Comparison of ENCODE assay signal across 15 cellular contexts in genomic region chr17:75411328-75412067, GRCh38. TPM values are rescaled to one million over a fixed set of nuclear protein-coding genes. Genes with fewer than 3 reads are reported as not detected.
DNase-seq lines count a peak whose midpoint lies in the region; ATAC-seq and TF ChIP-seq lines count a peak whose summit lies in the region.
"Had no signal": no experiment of that assay in that cellular context is flagged by ENCODE, and none has a peak within 500 bp of the region (broad histone marks: within the 10 kb centered on the region; RNA-seq: fewer than 3 reads in every experiment).

No MANE protein-coding gene starts in this region.

- 0 out of 2 replicates have a peak overlapping the region, but pooled peaks have one; percentile 89 for H2AFZ ChIP-seq in Karpas-422 (ENCODE audit: low read length)
- H2AFZ ChIP-seq: GM23338 had no signal

- no peak overlapping the region for H3K4me3 Mint-ChIP-seq in activated CD8-positive, alpha-beta T cell treated with anti-CD3 and anti-CD28 coated beads, Interleukin-2, amount 10 ng/mL, durations not matched to agents 7 days and 5 days
- peak overlapping the region; percentile 24 for H3K4me3 Mint-ChIP-seq in natural killer cell treated with Interleukin-12 subunit alpha and Interleukin-12 subunit beta and Interleukin-15 and Interleukin-18, amount 100 ng/mL, for 72 hours
- H3K4me3 Mint-ChIP-seq: nephron progenitor cell had no signal

- H3K27me3 Mint-ChIP-seq in activated CD8-positive, alpha-beta T cell treated with anti-CD3 and anti-CD28 coated beads, Interleukin-2, amount 10 ng/mL, durations not matched to agents 7 days and 5 days (ENCODE audit: low read depth) = peaks cover 2% of the 10 kb centered on the region
- peaks cover 0 to 8% of the 10 kb centered on the region in 2 donors for H3K27me3 Mint-ChIP-seq in natural killer cell treated with Interleukin-12 subunit alpha and Interleukin-12 subunit beta and Interleukin-15 and Interleukin-18, amount 100 ng/mL, for 72 hours

- H3K9me2 ChIP-seq in DOHH2 (replicated peaks; ENCODE audit: control insufficient read depth, low read length) = no peaks in the 10 kb centered on the region
- H3K9me2 ChIP-seq in Karpas-422 (replicated peaks; ENCODE audit: insufficient read depth, low read length) = no peaks in the 10 kb centered on the region

- H4K20me1 ChIP-seq in DOHH2 (ENCODE audit: control insufficient read depth, insufficient read depth, low read depth, low read length) (no peaks in the 10 kb centered on the region), Karpas-422 (ENCODE audit: insufficient read depth, low read depth, low read length) (no peaks in the 10 kb centered on the region)

- TF ChIP-seq CTCF in DOHH2 (IDR thresholded peaks at IDR 0.05; ENCODE audit: low read depth, low read length, poor library complexity, severe bottlenecking) = no peak

- H3K9me3 ChIP-seq in DOHH2 (ENCODE audit: control insufficient read depth, insufficient read depth, low read length) = no peaks in the 10 kb centered on the region
- H3K9me3 ChIP-seq in Karpas-422 (ENCODE audit: low read length) = no peaks in the 10 kb centered on the region
- H3K9me3 ChIP-seq: BE2C, lower lobe of right lung had no signal

- POLR2A ChIA-PET in activated CD8-positive, alpha-beta T cell treated with anti-CD3 and anti-CD28 coated beads, Interleukin-2, amount 10 ng/mL, durations not matched to agents 7 days and 5 days (lab: Charles Lee) = interaction anchor here (0.6 to 1.5 kb wide), 3 partner anchors 122 to 150 kb away, joined by 4 to 9 read pairs (median 5); partner anchors contain the start of genes GGA3, MRPS7 and SLC25A19

- no peaks in the 10 kb centered on the region for H3K79me2 ChIP-seq in DOHH2 (ENCODE audit: control insufficient read depth, low read length)
- H3K79me2 ChIP-seq in Karpas-422 (ENCODE audit: low read length) = no peaks in the 10 kb centered on the region

- H3K4me1 Mint-ChIP-seq in activated CD8-positive, alpha-beta T cell treated with anti-CD3 and anti-CD28 coated beads, Interleukin-2, amount 10 ng/mL, durations not matched to agents 7 days and 5 days (ENCODE audit: low read depth) = peaks cover 42% of the 10 kb centered on the region
- peaks cover 27 to 30% of the 10 kb centered on the region in 2 donors for H3K4me1 Mint-ChIP-seq in natural killer cell treated with Interleukin-12 subunit alpha and Interleukin-12 subunit beta and Interleukin-15 and Interleukin-18, amount 100 ng/mL, for 72 hours (ENCODE audit: low read depth in 2 of 2)

- H3K36me3 ChIP-seq in DOHH2 (ENCODE audit: control insufficient read depth, low read length) (no peaks in the 10 kb centered on the region), Karpas-422 (ENCODE audit: insufficient read depth, low read length) (no peaks in the 10 kb centered on the region)
- H3K36me3 ChIP-seq: BE2C, lower lobe of right lung had no signal

- H3F3A ChIP-seq in DOHH2 (ENCODE audit: control insufficient read depth, insufficient read depth) = peaks cover 6% of the 10 kb centered on the region; the same call in 1 of the 2 replicates

- DNase-seq in Karpas-422 = no peak
- peak; percentile 42 for DNase-seq in activated CD8-positive, alpha-beta T cell treated with anti-CD3 and anti-CD28 coated beads, Interleukin-2, amount 10 ng/mL, durations not matched to agents 7 days and 5 days
- no peak for DNase-seq in natural killer cell treated with Interleukin-12 subunit alpha and Interleukin-12 subunit beta and Interleukin-15 and Interleukin-18, amount 100 ng/mL, for 72 hours (ENCODE audit: low spot score)
- no peak for DNase-seq in kidney glomerular epithelial cell (lab: John Stamatoyannopoulos, UW)
- DNase-seq: activated T-cell treated with anti-CD3 and anti-CD28 coated beads, Interleukin-2, amount 50 U/mL, for 4 hours; aorta; BE2C; DMS153; lower lobe of right lung; NCI-H2029 treated with DMSO at 0.1 percent for 48 hours; nephron progenitor cell had no signal

- no peaks in the 10 kb centered on the region for H3K36me3 Mint-ChIP-seq in activated CD8-positive, alpha-beta T cell treated with anti-CD3 and anti-CD28 coated beads, Interleukin-2, amount 10 ng/mL, durations not matched to agents 7 days and 5 days (ENCODE audit: low read depth)
- no peaks in the 10 kb centered on the region for H3K36me3 Mint-ChIP-seq in natural killer cell treated with Interleukin-12 subunit alpha and Interleukin-12 subunit beta and Interleukin-15 and Interleukin-18, amount 100 ng/mL, for 72 hours

- no peak overlapping the region for H3K27ac ChIP-seq in DOHH2 (ENCODE audit: low read depth, low read length)
- H3K27ac ChIP-seq in Karpas-422 (ENCODE audit: low read length) = no peak overlapping the region
- H3K27ac ChIP-seq: lower lobe of right lung had no signal

- peak; percentile 40 for ATAC-seq in activated CD8-positive, alpha-beta T cell treated with anti-CD3 and anti-CD28 coated beads, Interleukin-2, amount 10 ng/mL, durations not matched to agents 7 days and 5 days
- ATAC-seq in natural killer cell treated with Interleukin-12 subunit alpha and Interleukin-12 subunit beta and Interleukin-15 and Interleukin-18, amount 100 ng/mL, for 72 hours = peak; percentile 64 to 71
- ATAC-seq in GM21619 (IDR thresholded peaks at IDR 0.05; ENCODE audit: unreplicated experiment) (no peak), HG03280 (IDR thresholded peaks at IDR 0.05; ENCODE audit: unreplicated experiment) (no peak)

- H3K9me3 Mint-ChIP-seq in activated CD8-positive, alpha-beta T cell treated with anti-CD3 and anti-CD28 coated beads, Interleukin-2, amount 10 ng/mL, durations not matched to agents 7 days and 5 days (ENCODE audit: insufficient read depth) = no peaks in the 10 kb centered on the region
- H3K9me3 Mint-ChIP-seq in natural killer cell treated with Interleukin-12 subunit alpha and Interleukin-12 subunit beta and Interleukin-15 and Interleukin-18, amount 100 ng/mL, for 72 hours = no peaks in the 10 kb centered on the region
- H3K9me3 Mint-ChIP-seq: activated T-cell treated with anti-CD3 and anti-CD28 coated beads, Interleukin-2, amount 50 U/mL, for 4 hours; GM23338; nephron progenitor cell had no signal

- H3K27me3 ChIP-seq in DOHH2 (ENCODE audit: control insufficient read depth, low read length) (peaks cover 10% of the 10 kb centered on the region), Karpas-422 (ENCODE audit: low read length) (no peaks in the 10 kb centered on the region)

- CTCF ChIA-PET in activated CD8-positive, alpha-beta T cell treated with anti-CD3 and anti-CD28 coated beads, Interleukin-2, amount 10 ng/mL, durations not matched to agents 7 days and 5 days (lab: Charles Lee) = interaction anchor here (0.9 to 5.0 kb wide), 34 partner anchors 8 to 442 kb away, joined by 3 to 50 read pairs (median 7); partner anchors contain the start of genes GGA3, MIF4GD, MRPS7 and NUP85

- H3K4me2 ChIP-seq in DOHH2 (ENCODE audit: low read length) (peak overlapping the region; percentile 70; the same call in 1 of the 2 replicates), Karpas-422 (ENCODE audit: low read depth, low read length, poor library complexity, severe bottlenecking) (no peak overlapping the region)
- H3K4me2 ChIP-seq: GM23338 had no signal

- peak overlapping the region; percentile 66 for H3K27ac Mint-ChIP-seq in activated CD8-positive, alpha-beta T cell treated with anti-CD3 and anti-CD28 coated beads, Interleukin-2, amount 10 ng/mL, durations not matched to agents 7 days and 5 days
- H3K27ac Mint-ChIP-seq in natural killer cell treated with Interleukin-12 subunit alpha and Interleukin-12 subunit beta and Interleukin-15 and Interleukin-18, amount 100 ng/mL, for 72 hours = peak overlapping the region; percentile 15 to 59
- H3K27ac Mint-ChIP-seq: GM23338, nephron progenitor cell had no signal

- H3K9ac ChIP-seq in Karpas-422 (ENCODE audit: low read length) = 0 out of 2 replicates have a peak overlapping the region, but pooled peaks have one; percentile 47

- H3K4me1 ChIP-seq in DOHH2 (ENCODE audit: control insufficient read depth, low read length) (peaks cover 31% of the 10 kb centered on the region), Karpas-422 (ENCODE audit: low read length) (peaks cover 18% of the 10 kb centered on the region)
- H3K4me1 ChIP-seq: BE2C had no signal

- H3K4me3 ChIP-seq in DOHH2 (ENCODE audit: low read length) (no peak overlapping the region), Karpas-422 (ENCODE audit: low read length) (no peak overlapping the region)
- H3K4me3 ChIP-seq: GM23338, lower lobe of right lung had no signal

RNA-seq across cellular contexts. Expression of gene GRB2, which starts 6.0 kb away (rescaled TPM):
- 106 and 193 TPM in 2 replicates for total RNA-seq in Karpas-422 (2014; rRNA removed; shearing (Covaris generic); ENCODE audit: low replicate concordance)
- 100 to 1,000 TPM; 166 to 178 TPM for total RNA-seq in activated CD8-positive, alpha-beta T cell treated with anti-CD3 and anti-CD28 coated beads, Interleukin-2, amount 10 ng/mL, durations not matched to agents 7 days and 5 days
- 100 to 1,000 TPM; 198 to 235 TPM for total RNA-seq in natural killer cell treated with Interleukin-12 subunit alpha and Interleukin-12 subunit beta and Interleukin-15 and Interleukin-18, amount 100 ng/mL, for 72 hours

RNA-seq across cellular contexts. Expression of gene TMEM94, which starts 44.9 kb away (rescaled TPM):
- 20.5 and 20.7 TPM in 2 replicates for total RNA-seq in Karpas-422 (2014; rRNA removed; shearing (Covaris generic); ENCODE audit: low replicate concordance)
- 10 to 100 TPM; 81.9 to 84.8 TPM for total RNA-seq in activated CD8-positive, alpha-beta T cell treated with anti-CD3 and anti-CD28 coated beads, Interleukin-2, amount 10 ng/mL, durations not matched to agents 7 days and 5 days
- total RNA-seq in natural killer cell treated with Interleukin-12 subunit alpha and Interleukin-12 subunit beta and Interleukin-15 and Interleukin-18, amount 100 ng/mL, for 72 hours = 100 to 1,000 TPM in 1 of 2 donors, 10 to 100 TPM in 1; 69.9 to 106 TPM

Comparison
In these comparisons a context has a peak if more than half of its experiments do, and no peak if none do; other contexts are left out.
1. ATAC-seq: peak in activated CD8-positive, alpha-beta T cell treated with anti-CD3 and anti-CD28 coated beads, Interleukin-2, amount 10 ng/mL, durations not matched to agents 7 days and 5 days (single experiment) and natural killer cell treated with Interleukin-12 subunit alpha and Interleukin-12 subunit beta and Interleukin-15 and Interleukin-18, amount 100 ng/mL, for 72 hours (2 of 2); none in GM21619 (single experiment) and HG03280 (single experiment).